ENCODE assay signal across 10 cellular contexts in genomic region chr20:20547221-20547875, GRCh38.
A peak's percentile ranks its signal among the peaks of the same experiment; 100 is the strongest.
DNase-seq lines count a peak whose midpoint lies in the region; ATAC-seq lines count a peak whose summit lies in the region.
"Had no signal": no experiment of that assay in that cellular context is flagged by ENCODE, and none has a peak within 500 bp of the region (broad histone marks: within the 10 kb centered on the region; RNA-seq: fewer than 3 reads in every experiment).

No MANE protein-coding gene starts in this region.

- ATAC-seq in naive B cell (ENCODE audit: low read depth in 2 of 2) (no peak), GM18868 (IDR thresholded peaks at IDR 0.05; ENCODE audit: unreplicated experiment) (no peak), GM21737 (IDR thresholded peaks at IDR 0.05; ENCODE audit: unreplicated experiment) (no peak), HG03095 (IDR thresholded peaks at IDR 0.05; ENCODE audit: unreplicated experiment) (no peak)
- ATAC-seq: activated CD8-positive, alpha-beta memory T cell treated with anti-CD3 and anti-CD28 coated beads, Interleukin-2, amount 10 ng/mL, durations not matched to agents 7 days and 5 days had no signal

- H3K27ac Mint-ChIP-seq in activated naive CD8-positive, alpha-beta T cell treated with anti-CD3 and anti-CD28 coated beads for 36 hours = peak overlapping the region; percentile 32
- peak overlapping the region in 4 of 6 donors; percentile 26 to 90 (median 74) for H3K27ac Mint-ChIP-seq in naive B cell
- H3K27ac Mint-ChIP-seq: activated CD8-positive, alpha-beta memory T cell treated with anti-CD3 and anti-CD28 coated beads, Interleukin-2, amount 10 ng/mL, durations not matched to agents 7 days and 5 days had no signal

- H3K4me1 Mint-ChIP-seq in activated naive CD8-positive, alpha-beta T cell treated with anti-CD3 and anti-CD28 coated beads for 36 hours = peaks cover 25% of the 10 kb centered on the region
- peaks cover 10 to 16% (median 12%) of the 10 kb centered on the region in 3 donors for H3K4me1 Mint-ChIP-seq in naive B cell

- DNase-seq in EH (ENCODE audit: low read depth) (peak; percentile 44), naive B cell (no peak), midbrain (lab: John Stamatoyannopoulos, UW) (no peak)
- DNase-seq in Jurkat, Clone E6-1 (ENCODE audit: low read depth, low spot score) = peak; percentile 33
- DNase-seq in activated naive CD8-positive, alpha-beta T cell treated with anti-CD3 and anti-CD28 coated beads for 36 hours = no peak
- DNase-seq: activated CD8-positive, alpha-beta memory T cell treated with anti-CD3 and anti-CD28 coated beads, Interleukin-2, amount 10 ng/mL, durations not matched to agents 7 days and 5 days had no signal

- H3K36me3 Mint-ChIP-seq in activated naive CD8-positive, alpha-beta T cell treated with anti-CD3 and anti-CD28 coated beads for 36 hours = peaks cover 27% of the 10 kb centered on the region
- peaks cover 6 to 8% of the 10 kb centered on the region in 2 donors for H3K36me3 Mint-ChIP-seq in naive B cell

- H3K9me3 Mint-ChIP-seq in activated naive CD8-positive, alpha-beta T cell treated with anti-CD3 and anti-CD28 coated beads for 36 hours = peaks cover 2% of the 10 kb centered on the region
- peaks cover 0 to 2% (median 0%) of the 10 kb centered on the region in 7 donors for H3K9me3 Mint-ChIP-seq in naive B cell

- H3K27me3 Mint-ChIP-seq in activated naive CD8-positive, alpha-beta T cell treated with anti-CD3 and anti-CD28 coated beads for 36 hours = no peaks in the 10 kb centered on the region
- no peaks in the 10 kb centered on the region for H3K27me3 Mint-ChIP-seq in naive B cell
- H3K27me3 Mint-ChIP-seq: activated CD8-positive, alpha-beta memory T cell treated with anti-CD3 and anti-CD28 coated beads, Interleukin-2, amount 10 ng/mL, durations not matched to agents 7 days and 5 days had no signal

- no peak overlapping the region for H3K4me3 Mint-ChIP-seq in activated naive CD8-positive, alpha-beta T cell treated with anti-CD3 and anti-CD28 coated beads for 36 hours
- H3K4me3 Mint-ChIP-seq in naive B cell = no peak overlapping the region
- H3K4me3 Mint-ChIP-seq: activated CD8-positive, alpha-beta memory T cell treated with anti-CD3 and anti-CD28 coated beads, Interleukin-2, amount 10 ng/mL, durations not matched to agents 7 days and 5 days had no signal

- H3K4me3 ChIP-seq in Jurkat, Clone E6-1 (ENCODE audit: low read length) = no peak overlapping the region
- H3K4me3 ChIP-seq: coronary artery had no signal

Comparison
In these comparisons a context has a peak if more than half of its experiments do, and no peak if none do; other contexts are left out.
1. DNase-seq: peak in EH (single experiment) and Jurkat, Clone E6-1 (single experiment); none in activated naive CD8-positive, alpha-beta T cell treated with anti-CD3 and anti-CD28 coated beads for 36 hours (single experiment), naive B cell (single experiment) and midbrain (single experiment).